Comparison of ENCODE assay signal across 29 cellular contexts in genomic region chr3:14907043-14907966, GRCh38. TPM values are rescaled to one million over a fixed set of nuclear protein-coding genes. Genes with fewer than 3 reads are reported as not detected.
A peak's percentile ranks its signal among the peaks of the same experiment; 100 is the strongest.
DNase-seq lines count a peak whose midpoint lies in the region; ATAC-seq, FAIRE-seq and TF ChIP-seq lines count a peak whose summit lies in the region.
"Had no signal": no experiment of that assay in that cellular context is flagged by ENCODE, and none has a peak within 500 bp of the region (broad histone marks: within the 10 kb centered on the region; RNA-seq: fewer than 3 reads in every experiment).

No MANE protein-coding gene starts in this region.

- TF ChIP-seq POLR2A in H54 (IDR thresholded peaks at IDR 0.05; ENCODE audit: low read depth, low read length): no peak

- H3K27me3 ChIP-seq in BLaER1 (no peaks in the 10 kb centered on the region), heart right ventricle (peaks cover 0 to 6% (median 0%) of the 10 kb centered on the region in 7 donors)
- H3K27me3 ChIP-seq: ovary had no signal

- intact Hi-C loops in heart right ventricle (cut with DNase I): loop anchor here in 1 of 10 donors (2.0 kb wide), 1 partner anchor 29 kb away; no protein-coding TSS in a partner anchor
- intact Hi-C loops in sciatic nerve (cut with DNase I): no loop called here

- FAIRE-seq in H54 (lab: Jason Lieb, UNC): no peak
- FAIRE-seq: bronchial epithelial cell, GM12878, urothelium cell line had no signal

- no peaks in the 10 kb centered on the region for H4K20me1 ChIP-seq in BLaER1

- peaks cover 7% of the 10 kb centered on the region; the same call in 1 of the 2 replicates for H3K9me3 ChIP-seq in BLaER1
- peaks cover 10% of the 10 kb centered on the region for H3K9me3 ChIP-seq in KOPT-K1 (ENCODE audit: insufficient read depth, low read length, poor library complexity, severe bottlenecking)
- peaks cover 0 to 10% (median 0%) of the 10 kb centered on the region in 11 donors for H3K9me3 ChIP-seq in heart right ventricle
- H3K9me3 ChIP-seq: ovary had no signal

- peaks cover 11% of the 10 kb centered on the region; the same call in 1 of the 2 replicates for H3K4me1 ChIP-seq in BLaER1
- H3K4me1 ChIP-seq in heart right ventricle: peaks cover 0 to 36% (median 15%) of the 10 kb centered on the region in 9 donors

- H3K4me3 ChIP-seq in BLaER1: no peak overlapping the region
- H3K4me3 ChIP-seq in heart right ventricle: no peak overlapping the region
- H3K4me3 ChIP-seq: coronary artery, GM12878, ovary, skin epidermis had no signal

- H3K27ac ChIP-seq in BLaER1: no peak overlapping the region
- peak overlapping the region; percentile 79 for H3K27ac ChIP-seq in KOPT-K1 (ENCODE audit: low read depth, low read length, poor library complexity, severe bottlenecking)
- peak overlapping the region in 7 of 10 donors; percentile 1 to 70 (median 23) for H3K27ac ChIP-seq in heart right ventricle
- H3K27ac ChIP-seq: ovary, RWPE1, skin epidermis had no signal

- 55 to 66% methylated on average over 18 of the region's 18 CpGs for WGBS in heart right ventricle, 2 donors

- ATAC-seq in heart right ventricle (peak; percentile 21 to 87 (median 64)), sciatic nerve (peak; percentile 75), HG02610 (IDR thresholded peaks at IDR 0.05; ENCODE audit: unreplicated experiment) (no peak)
- ATAC-seq: GM12878; stimulated activated naive B cell treated with anti-CD40 and anti-IgM and Interleukin-4, amounts not matched to agents 10 μg/mL and 1 μg/mL and 100 μg/mL, for 72 hours had no signal

- H3K9ac ChIP-seq in BLaER1: no peak overlapping the region

- DNase-seq in heart right ventricle: peak; percentile 31 to 53
- no peak for DNase-seq in sciatic nerve (ENCODE audit: low spot score)
- no peak for DNase-seq in H54 (ENCODE audit: insufficient read length, low spot score)
- no peak for DNase-seq in germinal center (ENCODE audit: low spot score)
- DNase-seq: activated B cell treated with CpG ODN at 0.5 μM for 24 hours; activated CD4-positive, alpha-beta T cell treated with anti-CD3 and anti-CD28 coated beads, Interleukin-2, amount 10 ng/mL, durations not matched to agents 7 days and 5 days; activated gamma-delta T cell; activated naive CD8-positive, alpha-beta T cell treated with anti-CD3 and anti-CD28 coated beads for 36 hours; activated T-cell treated with anti-CD3 and anti-CD28 coated beads, Interleukin-2, amount 50 U/mL, for 1 hour; anterior cingulate cortex; effector memory CD4-positive, alpha-beta T cell; erythroblast; IMR-90; kidney glomerular epithelial cell; mammary epithelial cell; NCI-H1436 treated with DMSO at 0.1 percent for 48 hours; NCI-H446; NCI-H82; stimulated activated naive B cell treated with anti-CD40 and anti-IgM and Interleukin-4, amounts not matched to agents 10 μg/mL and 1 μg/mL and 100 μg/mL, for 72 hours had no signal

- H3K4me2 ChIP-seq in BLaER1: peak overlapping the region; percentile 1; the same call in 1 of the 2 replicates

- H3K36me3 ChIP-seq in BLaER1: no peaks in the 10 kb centered on the region
- H3K36me3 ChIP-seq in KOPT-K1 (ENCODE audit: insufficient read depth, low read length): peaks cover 6% of the 10 kb centered on the region; the same call in 1 of the 2 replicates
- H3K36me3 ChIP-seq in heart right ventricle: peaks cover 0 to 67% (median 0%) of the 10 kb centered on the region in 9 donors
- H3K36me3 ChIP-seq: ovary had no signal

- no peak for TF ChIP-seq CTCF in heart right ventricle (IDR thresholded peaks at IDR 0.05)

RNA-seq across cellular contexts. Expression of gene NR2C2, which starts 40.1 kb away (rescaled TPM):
- total RNA-seq in heart right ventricle (10 to 100 TPM; 22.2 to 33.8 (median 27.6) TPM), sciatic nerve (56.6 TPM)
- 1 to 10 TPM; 6.5 to 9.1 TPM for polyA plus RNA-seq in heart right ventricle

Comparison
In these comparisons a context has a peak if more than half of its experiments do, and no peak if none do; other contexts are left out.
1. DNase-seq: peak in heart right ventricle (2 of 2); none in sciatic nerve (single experiment), H54 (single experiment) and germinal center (single experiment).